In genomic region chr16:88131256-88131655, GRCh38 we compare ENCODE assay signal across 19 cellular contexts.
"Had no signal": no experiment of that assay in that cellular context is flagged by ENCODE, and none has a peak within 500 bp of the region (broad histone marks: within the 10 kb centered on the region; RNA-seq: fewer than 3 reads in every experiment).

No MANE protein-coding gene starts in this region.

- H3K9me3 ChIP-seq: esophagus muscularis mucosa, gastrocnemius medialis, heart right ventricle, pancreas, prostate gland, right lobe of liver, tibial artery, upper lobe of right lung, vagina had no signal

- DNase-seq: effector memory CD8-positive, alpha-beta T cell; gastrocnemius medialis; heart right ventricle; natural killer cell; right lobe of liver; stimulated activated CD4-positive, alpha-beta T cell treated with anti-CD3 and anti-CD28 coated beads, Interleukin-4, amount 100 ng/mL, for 24 hours; tibial artery; upper lobe of right lung had no signal

- H3K4me3 ChIP-seq: esophagus muscularis mucosa, gastrocnemius medialis, heart right ventricle, pancreas, prostate gland, right lobe of liver, tibial artery, upper lobe of right lung, vagina had no signal

- H3K4me1 Mint-ChIP-seq: natural killer cell had no signal

- H3K4me3 Mint-ChIP-seq: dendritic cell treated with granulocyte-macrophage colony-stimulating factor and Interleukin-4, amounts not matched to agents 40 ng/mL and 50 ng/mL, for 4 days; effector memory CD8-positive, alpha-beta T cell; mesothelial cell of epicardium; natural killer cell; neural crest cell; stimulated activated memory B cell treated with anti-CD40 and anti-IgM and Interleukin-4, amounts not matched to agents 10 μg/mL and 1 μg/mL and 100 μg/mL, for 72 hours; stimulated activated naive CD8-positive, alpha-beta T cell treated with anti-CD3 and anti-CD28 coated beads, Interleukin-15, Interleukin-2, amounts not matched to agents 100 ng/mL and 50 ng/mL, for 24 hours had no signal

- H3K36me3 ChIP-seq: esophagus muscularis mucosa, gastrocnemius medialis, heart right ventricle, pancreas, prostate gland, right lobe of liver, tibial artery, upper lobe of right lung, vagina had no signal

- H3K27me3 Mint-ChIP-seq: stimulated activated naive CD8-positive, alpha-beta T cell treated with anti-CD3 and anti-CD28 coated beads, Interleukin-15, Interleukin-2, amounts not matched to agents 100 ng/mL and 50 ng/mL, for 24 hours had no signal

- H3K4me1 ChIP-seq: gastrocnemius medialis, pancreas, prostate gland, right lobe of liver, tibial artery, upper lobe of right lung, vagina had no signal

- H3K9me3 Mint-ChIP-seq: dendritic cell treated with granulocyte-macrophage colony-stimulating factor and Interleukin-4, amounts not matched to agents 40 ng/mL and 50 ng/mL, for 4 days; effector memory CD8-positive, alpha-beta T cell; mesothelial cell of epicardium; natural killer cell; neural crest cell; stimulated activated memory B cell treated with anti-CD40 and anti-IgM and Interleukin-4, amounts not matched to agents 10 μg/mL and 1 μg/mL and 100 μg/mL, for 72 hours; stimulated activated naive CD8-positive, alpha-beta T cell treated with anti-CD3 and anti-CD28 coated beads, Interleukin-15, Interleukin-2, amounts not matched to agents 100 ng/mL and 50 ng/mL, for 24 hours had no signal

- H3K27ac ChIP-seq: epithelial cell of prostate, esophagus muscularis mucosa, gastrocnemius medialis, heart right ventricle, pancreas, prostate gland, right lobe of liver, tibial artery, upper lobe of right lung, vagina had no signal

- ATAC-seq: effector memory CD8-positive, alpha-beta T cell; gastrocnemius medialis; left lobe of liver; natural killer cell; pancreas; right lobe of liver; upper lobe of right lung had no signal

- H3K27ac Mint-ChIP-seq: dendritic cell treated with granulocyte-macrophage colony-stimulating factor and Interleukin-4, amounts not matched to agents 40 ng/mL and 50 ng/mL, for 4 days; mesothelial cell of epicardium; natural killer cell; stimulated activated memory B cell treated with anti-CD40 and anti-IgM and Interleukin-4, amounts not matched to agents 10 μg/mL and 1 μg/mL and 100 μg/mL, for 72 hours; stimulated activated naive CD8-positive, alpha-beta T cell treated with anti-CD3 and anti-CD28 coated beads, Interleukin-15, Interleukin-2, amounts not matched to agents 100 ng/mL and 50 ng/mL, for 24 hours had no signal

- H3K36me3 Mint-ChIP-seq: mesothelial cell of epicardium; natural killer cell; stimulated activated memory B cell treated with anti-CD40 and anti-IgM and Interleukin-4, amounts not matched to agents 10 μg/mL and 1 μg/mL and 100 μg/mL, for 72 hours had no signal

- H3K27me3 ChIP-seq: esophagus muscularis mucosa, pancreas, right lobe of liver, upper lobe of right lung, vagina had no signal
